In the genomic region with DNA sequence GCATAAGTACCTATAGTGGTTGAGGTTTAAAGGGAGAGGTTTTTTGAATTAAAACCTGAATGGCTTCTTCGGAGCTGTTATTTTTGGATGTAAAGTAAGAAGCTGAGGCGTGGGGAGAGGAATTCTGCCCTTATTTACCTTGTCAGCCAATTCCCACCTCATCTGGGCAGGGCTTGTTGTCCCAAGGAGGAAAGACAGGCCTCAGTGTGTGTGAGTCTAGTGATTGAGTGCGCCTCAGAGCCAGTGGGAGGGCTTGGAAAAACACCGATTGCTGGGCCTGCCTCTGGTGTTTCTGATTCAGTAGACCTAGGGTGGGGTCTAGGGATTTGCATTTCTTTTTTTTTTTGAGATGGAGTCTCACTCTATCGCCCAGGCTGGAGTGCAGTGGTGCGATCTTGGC, we compare ENCODE assay signal across 1 cellular context.
TF ChIP-seq lines count a peak whose summit lies in the region.

No MANE protein-coding gene starts in this region.

TF ChIP-seq in IMR-90, 13 proteins besides CTCF, POLR2A, EP300 and RAD21 (continued from another document):
- TF ChIP-seq ELK1 (IDR thresholded peaks at IDR 0.05; ENCODE audit: borderline replicate concordance, low read depth, low read length) (no peak), MAZ (IDR thresholded peaks at IDR 0.05; ENCODE audit: borderline replicate concordance, low read depth, low read length) (no peak), CEBPB (IDR thresholded peaks at IDR 0.05; ENCODE audit: low read depth, low read length) (no peak)
